19 cellular contexts compared by ENCODE assay signal in genomic region chr10:74541375-74541774, GRCh38.
DNase-seq lines count a peak whose midpoint lies in the region; TF ChIP-seq lines count a peak whose summit lies in the region.
"Had no signal": no experiment of that assay in that cellular context is flagged by ENCODE, and none has a peak within 500 bp of the region (broad histone marks: within the 10 kb centered on the region; RNA-seq: fewer than 3 reads in every experiment).

No MANE protein-coding gene starts in this region.

- no peak for TF ChIP-seq CTCF in PC-9 (conservative IDR thresholded peaks at IDR 0.05)

- H3K4me1 ChIP-seq in trophoblast cell (ENCODE audit: control insufficient read depth in 1 of 2, insufficient read depth in 2 of 2, low read length in 2 of 2): no peaks in the 10 kb centered on the region
- H3K4me1 ChIP-seq in PC-9 (replicated peaks; ENCODE audit: insufficient read depth): no peaks in the 10 kb centered on the region
- H3K4me1 ChIP-seq: A549, BE2C had no signal

- intact Hi-C loops in PC-9 (cut with micrococcal nuclease; ENCODE audit: unreplicated experiment): no loop called here

- H3K23ac ChIP-seq in trophoblast cell (ENCODE audit: low read length): no peak overlapping the region

- H4K20me1 ChIP-seq in PC-9 (ENCODE audit: insufficient read depth): no peaks in the 10 kb centered on the region; the same call in 1 of the 2 replicates
- H4K20me1 ChIP-seq: BLaER1 treated with 17β-estradiol and CSF1 and Interleukin-3, amounts not matched to agents 10 nM and 100 nM had no signal

- H3K9me3 ChIP-seq in trophoblast cell (ENCODE audit: insufficient read depth, low read depth, low read length) (no peaks in the 10 kb centered on the region), PC-9 (ENCODE audit: insufficient read depth, low read depth) (no peaks in the 10 kb centered on the region)
- H3K9me3 ChIP-seq: A549; BE2C; BLaER1 treated with 17β-estradiol and CSF1 and Interleukin-3, amounts not matched to agents 10 nM and 100 nM; HAP-1 had no signal

- no peak overlapping the region for H2BK120ac ChIP-seq in trophoblast cell (ENCODE audit: insufficient read depth, low read length, poor library complexity)

- H3K27ac ChIP-seq in trophoblast cell (ENCODE audit: low read depth, low read length) (no peak overlapping the region), PC-9 (no peak overlapping the region)
- H3K27ac ChIP-seq: A549; BLaER1 treated with 17β-estradiol and CSF1 and Interleukin-3, amounts not matched to agents 10 nM and 100 nM had no signal

- peak; percentile 7 for DNase-seq in EH (ENCODE audit: low read depth)
- DNase-seq in M059J (ENCODE audit: low read depth): peak; percentile 12
- DNase-seq in trophoblast cell: peak; percentile 54 to 85
- no peak for DNase-seq in activated CD4-positive, alpha-beta T cell treated with anti-CD3 and anti-CD28 coated beads, Interleukin-2, amount 50 U/mL, for 1 hour
- no peak for DNase-seq in PC-9
- no peak for DNase-seq in anterior cingulate cortex (lab: John Stamatoyannopoulos, UW)
- DNase-seq: 8988T; ACHN; AML-193; BE2C; CD4-positive, alpha-beta T cell; CD8-positive, alpha-beta memory T cell; DMS 273 treated with DMSO at 0.1 percent for 48 hours; DMS79; GF-D8; GOT3 had no signal

- no peaks in the 10 kb centered on the region for H3F3A ChIP-seq in PC-9 (ENCODE audit: insufficient read depth, low read depth)

- no peak overlapping the region for H3K4ac ChIP-seq in trophoblast cell (ENCODE audit: low read depth, low read length)

- no peak overlapping the region for H4K8ac ChIP-seq in trophoblast cell (ENCODE audit: low read depth, low read length)

- no peak overlapping the region for H2BK12ac ChIP-seq in trophoblast cell (ENCODE audit: low read length)

- no peaks in the 10 kb centered on the region for H3K9me2 ChIP-seq in PC-9 (ENCODE audit: insufficient read depth)

- H3K79me2 ChIP-seq in trophoblast cell (ENCODE audit: control insufficient read depth, insufficient read depth, low read length, poor library complexity) (no peaks in the 10 kb centered on the region), PC-9 (ENCODE audit: low read depth) (no peaks in the 10 kb centered on the region)

- H3K4me3 ChIP-seq in trophoblast cell (ENCODE audit: low read depth, low read length) (no peak overlapping the region), PC-9 (no peak overlapping the region)
- H3K4me3 ChIP-seq: A549; BLaER1 treated with 17β-estradiol and CSF1 and Interleukin-3, amounts not matched to agents 10 nM and 100 nM; HAP-1 had no signal

- no CpG with 5 or more reads among the region's 1 CpG for WGBS in trophoblast cell (ENCODE audit: extremely low coverage, insufficient coverage, insufficient read length)

- no peaks in the 10 kb centered on the region for H3K27me3 ChIP-seq in trophoblast cell (ENCODE audit: insufficient read depth, low read length)
- no peaks in the 10 kb centered on the region for H3K27me3 ChIP-seq in PC-9 (ENCODE audit: insufficient read depth, low read depth)
- H3K27me3 ChIP-seq: BE2C; BLaER1 treated with 17β-estradiol and CSF1 and Interleukin-3, amounts not matched to agents 10 nM and 100 nM had no signal

- POLR2A ChIA-PET in PC-9 (lab: Charles Lee; ENCODE audit: unreplicated experiment): no interaction called here

- BruUV-seq in PC-9 (replicated peaks; lab: Mats Ljungman, UMichigan): no TSS peak

- CTCF ChIA-PET in PC-9 (lab: Charles Lee): no interaction called here

- H3K79me1 ChIP-seq in trophoblast cell (ENCODE audit: low read length): no peaks in the 10 kb centered on the region

- H2AK5ac ChIP-seq in trophoblast cell (ENCODE audit: low read length): no peak overlapping the region

- H3K14ac ChIP-seq in trophoblast cell (ENCODE audit: low read length): no peak overlapping the region

- no peak overlapping the region for H3K4me2 ChIP-seq in trophoblast cell (ENCODE audit: low read length)
- no peak overlapping the region for H3K4me2 ChIP-seq in PC-9
- H3K4me2 ChIP-seq: A549; BLaER1 treated with 17β-estradiol and CSF1 and Interleukin-3, amounts not matched to agents 10 nM and 100 nM had no signal

- no peak overlapping the region for H3K18ac ChIP-seq in trophoblast cell (ENCODE audit: low read length)

- H3K36me3 ChIP-seq in trophoblast cell (ENCODE audit: control insufficient read depth in 1 of 2, insufficient read depth in 2 of 2, low read length in 2 of 2) (no peaks in the 10 kb centered on the region), PC-9 (ENCODE audit: low read depth) (no peaks in the 10 kb centered on the region)
- H3K36me3 ChIP-seq: BE2C, HAP-1 had no signal

- H4K91ac ChIP-seq in trophoblast cell (ENCODE audit: low read depth, low read length): no peak overlapping the region

- no peak overlapping the region for H2AFZ ChIP-seq in trophoblast cell (ENCODE audit: insufficient read depth, low read length, poor library complexity)
- no peak overlapping the region for H2AFZ ChIP-seq in PC-9

- H4K12ac ChIP-seq in trophoblast cell (ENCODE audit: low read depth, low read length): no peak overlapping the region

- H3K9ac ChIP-seq in trophoblast cell (ENCODE audit: low read length): no peak overlapping the region
- H3K9ac ChIP-seq: BLaER1 treated with 17β-estradiol and CSF1 and Interleukin-3, amounts not matched to agents 10 nM and 100 nM had no signal

- H2BK5ac ChIP-seq in trophoblast cell (ENCODE audit: low read depth, low read length, poor library complexity): no peak overlapping the region

Comparison
In these comparisons a context has a peak if more than half of its experiments do, and no peak if none do; other contexts are left out.
1. DNase-seq: peak in EH (single experiment), M059J (single experiment) and trophoblast cell (2 of 2); none in activated CD4-positive, alpha-beta T cell treated with anti-CD3 and anti-CD28 coated beads, Interleukin-2, amount 50 U/mL, for 1 hour (single experiment), PC-9 (0 of 2) and anterior cingulate cortex (0 of 58).